In the genomic region with DNA sequence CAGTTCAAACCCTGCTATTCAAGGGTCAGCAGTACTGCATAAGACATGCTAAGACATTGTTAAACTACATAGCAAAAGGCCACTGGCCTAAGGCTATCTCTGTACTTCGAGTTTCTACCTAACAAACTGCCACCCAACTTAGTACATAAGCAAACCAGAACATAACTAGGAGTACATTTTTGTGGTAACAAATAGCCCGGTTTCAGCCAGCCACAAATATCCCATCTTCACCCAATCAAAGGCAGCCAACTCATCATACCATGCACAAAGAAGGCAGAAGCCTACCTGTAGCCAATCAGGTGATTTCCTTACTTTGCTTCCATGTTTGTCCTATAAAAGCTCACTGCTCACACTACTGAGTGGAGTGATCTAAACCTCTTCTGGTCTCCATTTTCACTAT, we compare ENCODE assay signal across 25 cellular contexts.
DNase-seq lines count a peak whose midpoint lies in the region; ATAC-seq and TF ChIP-seq lines count a peak whose summit lies in the region.
"Had no signal": no experiment of that assay in that cellular context is flagged by ENCODE, and none has a peak within 500 bp of the region (broad histone marks: within the 10 kb centered on the region; RNA-seq: fewer than 3 reads in every experiment).

No MANE protein-coding gene starts in this region.

- H3K9ac ChIP-seq in adipocyte (ENCODE audit: low read length), result no peak overlapping the region
- H3K9ac ChIP-seq: BLaER1 had no signal

- no peak overlapping the region for H3K27ac ChIP-seq in foreskin keratinocyte
- H3K27ac ChIP-seq: A549, BLaER1, esophagus squamous epithelium had no signal

- H3K9me3 ChIP-seq in adipocyte (ENCODE audit: control insufficient read depth, low read length), result no peaks in the 10 kb centered on the region
- H3K9me3 ChIP-seq: BLaER1, esophagus squamous epithelium had no signal

- no peaks in the 10 kb centered on the region for H3K4me1 Mint-ChIP-seq in activated CD4-positive, alpha-beta memory T cell treated with anti-CD3 and anti-CD28 coated beads, Interleukin-2, amount 10 ng/mL, durations not matched to agents 7 days and 5 days

- no peak for TF ChIP-seq CTCF in foreskin keratinocyte (conservative IDR thresholded peaks at IDR 0.05)

- POLR2A ChIA-PET in activated CD4-positive, alpha-beta memory T cell treated with anti-CD3 and anti-CD28 coated beads, Interleukin-2, amount 10 ng/mL, durations not matched to agents 7 days and 5 days (lab: Charles Lee), result no interaction called here

- H3K9me3 Mint-ChIP-seq in activated CD4-positive, alpha-beta memory T cell treated with anti-CD3 and anti-CD28 coated beads, Interleukin-2, amount 10 ng/mL, durations not matched to agents 7 days and 5 days, result no peaks in the 10 kb centered on the region
- H3K9me3 Mint-ChIP-seq: activated naive CD4-positive, alpha-beta T cell treated with anti-CD3 and anti-CD28 coated beads for 36 hours; activated T-cell treated with anti-CD3 and anti-CD28 coated beads, Interleukin-2, amount 50 U/mL, for 4 hours; T-helper 1 cell treated with Interleukin-12 subunit alpha and Interleukin-12 subunit beta and Interleukin-4 antibody, amounts not matched to agents 30 μg/mL and 1 μg/mL, for 36 hours had no signal

- peaks cover 14% of the 10 kb centered on the region for H3K4me1 ChIP-seq in adipocyte (ENCODE audit: control insufficient read depth, insufficient read depth, low read length)
- H3K4me1 ChIP-seq in foreskin keratinocyte, result no peaks in the 10 kb centered on the region
- H3K4me1 ChIP-seq: A549, BLaER1, esophagus squamous epithelium had no signal

- no peaks in the 10 kb centered on the region for H3K36me3 ChIP-seq in adipocyte (ENCODE audit: control insufficient read depth, insufficient read depth, low read length, severe bottlenecking)
- H3K36me3 ChIP-seq: BLaER1, esophagus squamous epithelium had no signal

- H3K36me3 Mint-ChIP-seq in activated CD4-positive, alpha-beta memory T cell treated with anti-CD3 and anti-CD28 coated beads, Interleukin-2, amount 10 ng/mL, durations not matched to agents 7 days and 5 days (ENCODE audit: low read depth), result no peaks in the 10 kb centered on the region

- H3K4me3 Mint-ChIP-seq in activated CD4-positive, alpha-beta memory T cell treated with anti-CD3 and anti-CD28 coated beads, Interleukin-2, amount 10 ng/mL, durations not matched to agents 7 days and 5 days, result no peak overlapping the region
- H3K4me3 Mint-ChIP-seq: activated naive CD4-positive, alpha-beta T cell treated with anti-CD3 and anti-CD28 coated beads for 36 hours; activated T-cell treated with anti-CD3 and anti-CD28 coated beads, Interleukin-2, amount 50 U/mL, for 4 hours; T-helper 1 cell treated with Interleukin-12 subunit alpha and Interleukin-12 subunit beta and Interleukin-4 antibody, amounts not matched to agents 30 μg/mL and 1 μg/mL, for 36 hours had no signal

- no peak overlapping the region for H3K27ac Mint-ChIP-seq in activated CD4-positive, alpha-beta memory T cell treated with anti-CD3 and anti-CD28 coated beads, Interleukin-2, amount 10 ng/mL, durations not matched to agents 7 days and 5 days
- H3K27ac Mint-ChIP-seq: activated naive CD4-positive, alpha-beta T cell treated with anti-CD3 and anti-CD28 coated beads for 36 hours; T-helper 1 cell treated with Interleukin-12 subunit alpha and Interleukin-12 subunit beta and Interleukin-4 antibody, amounts not matched to agents 30 μg/mL and 1 μg/mL, for 36 hours had no signal

- H3K27me3 ChIP-seq in adipocyte (replicated peaks; ENCODE audit: control insufficient read depth, insufficient read depth, low read length) (no peaks in the 10 kb centered on the region), foreskin keratinocyte (no peaks in the 10 kb centered on the region)
- H3K27me3 ChIP-seq: BLaER1, esophagus squamous epithelium had no signal

- peak; percentile 48 for DNase-seq in A172 (ENCODE audit: low spot score)
- peak; percentile 16 for DNase-seq in HK-2 (ENCODE audit: unreplicated experiment)
- peak; percentile 15 for DNase-seq in adipocyte (ENCODE audit: low read depth)
- peak; percentile 63 to 85 for DNase-seq in foreskin keratinocyte
- no peak for DNase-seq in activated CD8-positive, alpha-beta memory T cell treated with anti-CD3 and anti-CD28 coated beads, Interleukin-2, amount 50 U/mL, for 48 hours
- no peak for DNase-seq in activated CD4-positive, alpha-beta memory T cell treated with anti-CD3 and anti-CD28 coated beads, Interleukin-2, amount 10 ng/mL, durations not matched to agents 7 days and 5 days
- DNase-seq in middle frontal gyrus (ENCODE audit: extremely low spot score, low spot score), result no peak
- DNase-seq: activated CD8-positive, alpha-beta memory T cell treated with anti-CD3 and anti-CD28 coated beads for 24 hours; activated naive CD4-positive, alpha-beta T cell treated with anti-CD3 and anti-CD28 coated beads for 36 hours; activated T-cell treated with anti-CD3 and anti-CD28 coated beads, Interleukin-2, amount 50 U/mL, for 4 hours; anterior cingulate cortex; cerebellar nuclear complex; effector CD8-positive, alpha-beta T cell; esophagus squamous epithelium; kidney glomerular epithelial cell; NCI-H1694; NCI-H69; nucleus accumbens; OCI-M1; stimulated activated CD4-positive, alpha-beta T cell treated with anti-CD3 and anti-CD28 coated beads, Interleukin-4, amount 100 ng/mL, for 24 hours; stimulated activated naive CD4-positive, alpha-beta T cell treated with Interleukin-2 at 50 U/mL for 16 hours had no signal

- CTCF ChIA-PET in activated CD4-positive, alpha-beta memory T cell treated with anti-CD3 and anti-CD28 coated beads, Interleukin-2, amount 10 ng/mL, durations not matched to agents 7 days and 5 days (lab: Charles Lee), result no interaction called here

- ATAC-seq in foreskin keratinocyte (peak; percentile 87), GM18861 (IDR thresholded peaks at IDR 0.05; ENCODE audit: unreplicated experiment) (no peak)
- ATAC-seq: A549; activated T-cell treated with anti-CD3 and anti-CD28 coated beads, Interleukin-2, amount 50 U/mL, for 4 hours had no signal

- H3K27me3 Mint-ChIP-seq in activated CD4-positive, alpha-beta memory T cell treated with anti-CD3 and anti-CD28 coated beads, Interleukin-2, amount 10 ng/mL, durations not matched to agents 7 days and 5 days, result no peaks in the 10 kb centered on the region

- H3K4me3 ChIP-seq in adipocyte (ENCODE audit: low read length), result no peak overlapping the region
- H3K4me3 ChIP-seq: A549, BLaER1, esophagus squamous epithelium had no signal

Comparison
In these comparisons a context has a peak if more than half of its experiments do, and no peak if none do; other contexts are left out.
1. DNase-seq: peak in A172 (single experiment), HK-2 (single experiment), adipocyte (single experiment) and foreskin keratinocyte (2 of 2); none in activated CD8-positive, alpha-beta memory T cell treated with anti-CD3 and anti-CD28 coated beads, Interleukin-2, amount 50 U/mL, for 48 hours (single experiment), activated CD4-positive, alpha-beta memory T cell treated with anti-CD3 and anti-CD28 coated beads, Interleukin-2, amount 10 ng/mL, durations not matched to agents 7 days and 5 days (single experiment) and middle frontal gyrus (single experiment).